Comparison of ENCODE assay signal across 30 cellular contexts in genomic region chr12:4894019-4894418, GRCh38. TPM values are rescaled to one million over a fixed set of nuclear protein-coding genes. Genes with fewer than 3 reads are reported as not detected.
"Had no signal": no experiment of that assay in that cellular context is flagged by ENCODE, and none has a peak within 500 bp of the region (broad histone marks: within the 10 kb centered on the region; RNA-seq: fewer than 3 reads in every experiment).

No MANE protein-coding gene starts in this region.

- DNase-seq: activated CD4-positive, alpha-beta memory T cell treated with anti-CD3 and anti-CD28 coated beads, Interleukin-2, amount 10 ng/mL, durations not matched to agents 7 days and 5 days; activated CD4-positive, alpha-beta T cell treated with anti-CD3 and anti-CD28 coated beads for 4 hours; activated CD8-positive, alpha-beta memory T cell treated with anti-CD3 and anti-CD28 coated beads for 24 hours; activated CD8-positive, alpha-beta memory T cell treated with anti-CD3 and anti-CD28 coated beads, Interleukin-2, amount 10 ng/mL, durations not matched to agents 7 days and 5 days; activated CD8-positive, alpha-beta memory T cell treated with anti-CD3 and anti-CD28 coated beads, Interleukin-2, amount 50 U/mL, for 48 hours; activated effector memory CD4-positive, alpha-beta T cell treated with Interleukin-2 at 50 U/mL for 16 hours; activated naive CD4-positive, alpha-beta T cell; activated naive CD4-positive, alpha-beta T cell treated with anti-CD3 and anti-CD28 coated beads, Interleukin-2, amount 50 U/mL, for 16 hours; activated naive CD8-positive, alpha-beta T cell treated with anti-CD3 and anti-CD28 coated beads for 36 hours; activated T-cell treated with anti-CD3 and anti-CD28 coated beads, Interleukin-2, amount 50 U/mL, for 48 hours; amniotic stem cell; aorta; brain microvascular endothelial cell; cortex of kidney; MM.1S; MV-4-11; NCI-H1092; NCI-H1436 treated with DMSO at 0.1 percent for 48 hours; NCI-H2029; NCI-H2107; NCI-H2171; NCI-H345; NCI-H526 treated with DMSO at 0.1 percent for 48 hours; NCI-H774; SHP77; SJCRH30; SK-N-SH had no signal

- H3K4me3 ChIP-seq: SJCRH30 had no signal

- H3K27ac ChIP-seq: brain microvascular endothelial cell, KMS-11, SJCRH30 had no signal

- H3K9me3 ChIP-seq: SJCRH30, SK-N-SH had no signal

- H3K36me3 ChIP-seq: brain microvascular endothelial cell, SJCRH30 had no signal

- H3K27me3 ChIP-seq: brain microvascular endothelial cell had no signal

RNA-seq across cellular contexts. Expression of gene KCNA1, which starts 15.7 kb away (rescaled TPM):
- total RNA-seq: activated CD4-positive, alpha-beta memory T cell treated with anti-CD3 and anti-CD28 coated beads, Interleukin-2, amount 10 ng/mL, durations not matched to agents 7 days and 5 days; activated CD8-positive, alpha-beta memory T cell treated with anti-CD3 and anti-CD28 coated beads, Interleukin-2, amount 10 ng/mL, durations not matched to agents 7 days and 5 days; NCI-H460; RPMI7951; SJCRH30 had no signal
